Comparison of ENCODE assay signal across 14 cellular contexts in the genomic region with DNA sequence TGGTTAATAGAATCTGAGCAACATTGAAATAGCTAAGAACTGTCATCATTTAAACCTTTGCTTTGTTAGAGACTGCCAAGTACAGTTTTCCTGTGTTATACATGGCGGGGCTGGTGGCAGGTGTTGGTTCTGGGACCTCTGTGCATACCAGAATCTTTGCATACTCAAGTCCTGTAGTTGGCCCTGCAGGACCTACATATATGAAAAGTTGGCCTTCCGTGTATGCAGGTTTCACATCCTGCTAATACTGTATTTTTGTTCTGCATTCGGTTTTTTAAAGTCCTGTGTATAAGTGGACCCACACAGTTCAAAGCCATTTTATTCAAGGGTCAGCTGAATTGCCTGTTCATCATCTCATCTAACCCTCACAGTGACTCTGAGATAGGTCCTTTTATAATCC. TPM values are rescaled to one million over a fixed set of nuclear protein-coding genes. Genes with fewer than 3 reads are reported as not detected.
DNase-seq lines count a peak whose midpoint lies in the region; ATAC-seq and TF ChIP-seq lines count a peak whose summit lies in the region.
"Had no signal": no experiment of that assay in that cellular context is flagged by ENCODE, and none has a peak within 500 bp of the region (broad histone marks: within the 10 kb centered on the region; RNA-seq: fewer than 3 reads in every experiment).

No MANE protein-coding gene starts in this region.

- intact Hi-C loops in transverse colon (cut with DNase I; ENCODE audit: low total_unique reads) = no loop called here

- H3K4me3 ChIP-seq in OCI-LY3 (ENCODE audit: low read length) = no peak overlapping the region
- no peak overlapping the region for H3K4me3 ChIP-seq in transverse colon
- H3K4me3 ChIP-seq: tibial nerve had no signal

- in situ Hi-C loops in transverse colon (cut with MboI; ENCODE audit: low pct_ligation_motif_present in 1 of 4, low pct_unique_long_range_greater_than_20kb in 1 of 4, low sequenced_read_pairs in 3 of 4) = no loop called here

- H3K27me3 ChIP-seq in OCI-LY3 (ENCODE audit: low read depth, low read length) (no peaks in the 10 kb centered on the region), transverse colon (no peaks in the 10 kb centered on the region)
- H3K27me3 ChIP-seq: tibial nerve had no signal

- H3K36me3 ChIP-seq in OCI-LY3 (replicated peaks; ENCODE audit: low read depth, low read length) (peaks cover 37% of the 10 kb centered on the region), transverse colon (peaks cover 0 to 39% (median 16%) of the 10 kb centered on the region in 4 donors)

- peaks cover 14% of the 10 kb centered on the region for H3K4me1 ChIP-seq in OCI-LY3 (ENCODE audit: low read length)
- H3K4me1 ChIP-seq in transverse colon = peaks cover under 1 to 16% (median 9%) of the 10 kb centered on the region in 4 donors

- 73 to 86% methylated on average over 1 to 3 of the region's 3 CpGs for WGBS in transverse colon (ENCODE audit: low coverage in 1 of 2), 2 donors

- TF ChIP-seq EP300 in transverse colon (IDR thresholded peaks at IDR 0.05; ENCODE audit: low read depth) = no peak

- no peak overlapping the region for H2AFZ ChIP-seq in OCI-LY3 (ENCODE audit: low read depth, low read length)

- no peaks in the 10 kb centered on the region for H3K9me3 ChIP-seq in OCI-LY3 (ENCODE audit: insufficient read depth, low read length)
- H3K9me3 ChIP-seq in transverse colon = no peaks in the 10 kb centered on the region
- H3K9me3 ChIP-seq: tibial nerve had no signal

- DNase-seq in transverse colon (no peak), NCI-H774 (lab: John Stamatoyannopoulos, UW) (no peak), NCI-H446 (lab: John Stamatoyannopoulos, UW) (no peak)
- DNase-seq: GF-D8, GOT3, NCI-H1694, T-helper 2 cell had no signal

- H4K20me1 ChIP-seq in OCI-LY3 (ENCODE audit: insufficient read depth, low read length) = peaks cover 45% of the 10 kb centered on the region

- H3K4me2 ChIP-seq in OCI-LY3 (ENCODE audit: low read length) = no peak overlapping the region

- TF ChIP-seq CTCF in OCI-LY3 (IDR thresholded peaks at IDR 0.05; ENCODE audit: low read depth, low read length) = no peak
- no peak for TF ChIP-seq CTCF in transverse colon (IDR thresholded peaks at IDR 0.05)

- no peak overlapping the region for H3K9ac ChIP-seq in OCI-LY3 (ENCODE audit: low read length)

- peaks cover 74% of the 10 kb centered on the region for H3K79me2 ChIP-seq in OCI-LY3 (ENCODE audit: low read length)

- peak overlapping the region; percentile 53 for H3K27ac ChIP-seq in OCI-LY3 (ENCODE audit: low read length)
- no peak overlapping the region for H3K27ac ChIP-seq in transverse colon
- H3K27ac ChIP-seq: C4-2B, tibial nerve had no signal

- ATAC-seq in GM18520 (IDR thresholded peaks at IDR 0.05; ENCODE audit: unreplicated experiment) = peak; percentile 86
- peak; percentile 89 for ATAC-seq in GM21423 (IDR thresholded peaks at IDR 0.05; ENCODE audit: unreplicated experiment)
- peak; percentile 82 for ATAC-seq in HG03025 (IDR thresholded peaks at IDR 0.05; ENCODE audit: low FRiP score, unreplicated experiment)
- no peak for ATAC-seq in HG03457 (IDR thresholded peaks at IDR 0.05; ENCODE audit: unreplicated experiment)

- no peak for TF ChIP-seq POLR2A in transverse colon (IDR thresholded peaks at IDR 0.05)

RNA-seq across cellular contexts. Expression of a gene that starts 36.4 kb away (rescaled TPM):
- 100 to 1,000 TPM in 2 of 4 donors, 10 to 100 TPM in 2; 63.6 to 171 (median 105) TPM for total RNA-seq in transverse colon

RNA-seq across cellular contexts. Expression of a gene that starts 58.9 kb away (rescaled TPM):
- 10 to 100 TPM; 10.3 to 54.8 (median 27.4) TPM for total RNA-seq in transverse colon
